9 cellular contexts compared by ENCODE assay signal in genomic region chr7:30470783-30471182, GRCh38. TPM values are rescaled to one million over a fixed set of nuclear protein-coding genes. Genes with fewer than 3 reads are reported as not detected.
DNase-seq lines count a peak whose midpoint lies in the region; ATAC-seq and TF ChIP-seq lines count a peak whose summit lies in the region.
"Had no signal": no experiment of that assay in that cellular context is flagged by ENCODE, and none has a peak within 500 bp of the region (broad histone marks: within the 10 kb centered on the region; RNA-seq: fewer than 3 reads in every experiment).

No MANE protein-coding gene starts in this region.

- peaks cover 21% of the 10 kb centered on the region for H3K4me1 ChIP-seq in CD4-positive, CD25-positive, alpha-beta regulatory T cell (ENCODE audit: control insufficient read depth, insufficient read depth, low read length, poor library complexity, severe bottlenecking)

- no peaks in the 10 kb centered on the region for H3K27me3 ChIP-seq in CD4-positive, CD25-positive, alpha-beta regulatory T cell (ENCODE audit: control insufficient read depth, insufficient read depth, low read length)

- H3K36me3 Mint-ChIP-seq in CD4-positive, CD25-positive, alpha-beta regulatory T cell, result peaks cover 24% of the 10 kb centered on the region
- H3K36me3 Mint-ChIP-seq in nephron progenitor cell (ENCODE audit: low read depth) (no peaks in the 10 kb centered on the region), progenitor cell of endocrine pancreas (ENCODE audit: insufficient read depth) (no peaks in the 10 kb centered on the region)

- no peaks in the 10 kb centered on the region for H3K9me3 ChIP-seq in CD4-positive, CD25-positive, alpha-beta regulatory T cell (ENCODE audit: control insufficient read depth in 2 of 2, low read length in 2 of 2)

- peak overlapping the region in 2 of 3 donors; percentile 21 to 74 for H3K27ac Mint-ChIP-seq in CD4-positive, CD25-positive, alpha-beta regulatory T cell
- peak overlapping the region; percentile 92 for H3K27ac Mint-ChIP-seq in nephron progenitor cell
- no peak overlapping the region for H3K27ac Mint-ChIP-seq in progenitor cell of endocrine pancreas

- ATAC-seq in CD4-positive, CD25-positive, alpha-beta regulatory T cell (ENCODE audit: low read depth in 2 of 2), result no peak
- ATAC-seq in HG03280 (IDR thresholded peaks at IDR 0.05; ENCODE audit: unreplicated experiment), result no peak
- ATAC-seq: GM12878 had no signal

- H3K27ac ChIP-seq in CD4-positive, CD25-positive, alpha-beta regulatory T cell (ENCODE audit: insufficient read depth, low read length, poor library complexity, severe bottlenecking), result no peak overlapping the region
- peak overlapping the region; percentile 80 to 84 for H3K27ac ChIP-seq in coronary artery

- no peaks in the 10 kb centered on the region for H3K9me3 Mint-ChIP-seq in CD4-positive, CD25-positive, alpha-beta regulatory T cell
- H3K9me3 Mint-ChIP-seq in nephron progenitor cell, result no peaks in the 10 kb centered on the region
- no peaks in the 10 kb centered on the region for H3K9me3 Mint-ChIP-seq in progenitor cell of endocrine pancreas (ENCODE audit: low read depth)

- TF ChIP-seq CTCF in coronary artery (IDR thresholded peaks at IDR 0.05) (no peak), nephron progenitor cell (IDR thresholded peaks at IDR 0.05) (no peak), progenitor cell of endocrine pancreas (IDR thresholded peaks at IDR 0.05; ENCODE audit: unreplicated experiment) (no peak)

- H3K27me3 Mint-ChIP-seq in CD4-positive, CD25-positive, alpha-beta regulatory T cell, result no peaks in the 10 kb centered on the region
- H3K27me3 Mint-ChIP-seq in nephron progenitor cell (ENCODE audit: low read depth, poor library complexity) (peaks cover 3% of the 10 kb centered on the region), progenitor cell of endocrine pancreas (peaks cover 3% of the 10 kb centered on the region)

- peaks cover 39 to 91% (median 68%) of the 10 kb centered on the region in 4 donors for H3K4me1 Mint-ChIP-seq in CD4-positive, CD25-positive, alpha-beta regulatory T cell
- peaks cover 49% of the 10 kb centered on the region for H3K4me1 Mint-ChIP-seq in nephron progenitor cell
- peaks cover 12% of the 10 kb centered on the region for H3K4me1 Mint-ChIP-seq in progenitor cell of endocrine pancreas (ENCODE audit: low read depth)

- no peak for DNase-seq in CD4-positive, CD25-positive, alpha-beta regulatory T cell
- DNase-seq in NCI-H2107 treated with DMSO at 0.1 percent for 48 hours (lab: John Stamatoyannopoulos, UW; ENCODE audit: unreplicated experiment) (peak; percentile 84), coronary artery (ENCODE audit: low spot score) (no peak), nephron progenitor cell (no peak), GDM1 (lab: John Stamatoyannopoulos, UW) (no peak), progenitor cell of endocrine pancreas (ENCODE audit: low spot score, unreplicated experiment) (no peak), NCI-H1694 treated with DMSO at 0.1 percent for 48 hours (lab: John Stamatoyannopoulos, UW) (no peak)

- H3K36me3 ChIP-seq in CD4-positive, CD25-positive, alpha-beta regulatory T cell (ENCODE audit: control insufficient read depth, insufficient read depth, low read length), result peaks cover 20% of the 10 kb centered on the region

- peak overlapping the region in 1 of 4 donors; percentile 41 for H3K4me3 Mint-ChIP-seq in CD4-positive, CD25-positive, alpha-beta regulatory T cell
- H3K4me3 Mint-ChIP-seq in nephron progenitor cell (no peak overlapping the region), progenitor cell of endocrine pancreas (ENCODE audit: low read depth) (no peak overlapping the region)

- no peak overlapping the region for H3K4me3 ChIP-seq in CD4-positive, CD25-positive, alpha-beta regulatory T cell (ENCODE audit: low read depth, low read length)
- H3K4me3 ChIP-seq in coronary artery, result peak overlapping the region; percentile 56
- H3K4me3 ChIP-seq: GM12878 had no signal

RNA-seq across cellular contexts. Expression of gene NOD1, which starts 7.8 kb away (rescaled TPM):
- total RNA-seq in CD4-positive, CD25-positive, alpha-beta regulatory T cell, result 24.8 TPM
- 1 to 10 TPM; 4.8 to 7.3 (median 7.0) TPM for polyA plus RNA-seq in CD4-positive, CD25-positive, alpha-beta regulatory T cell
- total RNA-seq in progenitor cell of endocrine pancreas, result 2.9 and 3.6 TPM in 2 replicates

RNA-seq across cellular contexts. Expression of gene GGCT, which starts 33.8 kb away (rescaled TPM):
- total RNA-seq in CD4-positive, CD25-positive, alpha-beta regulatory T cell, result 10.9 TPM
- 10 to 100 TPM; 25.6 to 32.7 (median 28.2) TPM for polyA plus RNA-seq in CD4-positive, CD25-positive, alpha-beta regulatory T cell
- 54.0 and 54.7 TPM in 2 replicates for total RNA-seq in progenitor cell of endocrine pancreas
